In the genomic region with DNA sequence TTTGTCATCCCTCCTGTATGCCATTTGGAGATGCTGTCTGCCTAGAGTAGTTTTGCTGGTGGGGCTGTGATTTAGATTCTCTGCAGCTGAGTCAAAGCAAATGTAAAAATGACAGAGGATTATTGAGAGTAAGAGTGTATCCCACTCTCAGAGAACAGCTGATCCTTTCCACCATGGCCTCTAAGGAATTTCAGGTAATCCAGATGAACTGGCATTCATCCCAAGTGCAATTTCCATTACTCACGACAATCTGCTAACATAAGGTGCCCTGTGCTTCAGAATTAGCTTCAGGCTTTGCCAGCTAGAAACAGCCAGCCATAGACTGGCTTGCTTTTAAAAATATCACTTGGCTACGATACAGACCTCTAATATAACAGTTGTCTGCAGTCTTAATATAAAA, we compare ENCODE assay signal across 1 cellular context.
TF ChIP-seq lines count a peak whose summit lies in the region.

No MANE protein-coding gene starts in this region.

TF ChIP-seq in H1, 55 proteins besides CTCF, POLR2A, EP300 and RAD21:
- no peak for TF ChIP-seq SIN3A (conservative IDR thresholded peaks at IDR 0.05 in 1 of 2, IDR thresholded peaks at IDR 0.05 in 1 of 2; ENCODE audit: low read depth in 1 of 2, low read length in 2 of 2)
- no peak for TF ChIP-seq KDM5A (IDR thresholded peaks at IDR 0.05; ENCODE audit: low read length)
- no peak for TF ChIP-seq EZH2 (IDR thresholded peaks at IDR 0.05; ENCODE audit: low read depth, low read length, severe bottlenecking)
- TF ChIP-seq SAP30 (IDR thresholded peaks at IDR 0.05; ENCODE audit: insufficient read depth, insufficient replicate concordance, low read length) = no peak
- TF ChIP-seq SRF (IDR thresholded peaks at IDR 0.05; ENCODE audit: low read depth, low read length) = no peak
- no peak for TF ChIP-seq TAF1 (IDR thresholded peaks at IDR 0.05; ENCODE audit: low read depth, low read length)
- no peak for TF ChIP-seq TAF7 (optimal IDR thresholded peaks at IDR 0.05; ENCODE audit: borderline replicate concordance, low read depth, low read length)
- TF ChIP-seq MAFK (IDR thresholded peaks at IDR 0.05; ENCODE audit: low read depth, low read length) = no peak
- no peak for TF ChIP-seq YY1 (IDR thresholded peaks at IDR 0.05; ENCODE audit: low read depth, low read length)
- TF ChIP-seq CREB1 (IDR thresholded peaks at IDR 0.05) = no peak
- TF ChIP-seq POU5F1 (IDR thresholded peaks at IDR 0.05; ENCODE audit: low read depth, low read length) = no peak
- no peak for TF ChIP-seq PHF8 (conservative IDR thresholded peaks at IDR 0.05; ENCODE audit: low read depth, low read length)
- TF ChIP-seq SIX5 (IDR thresholded peaks at IDR 0.05; ENCODE audit: low read depth, low read length) = no peak
- TF ChIP-seq KDM1A (IDR thresholded peaks at IDR 0.05; ENCODE audit: borderline replicate concordance, low read length) = no peak
- TF ChIP-seq, protein P1, sequence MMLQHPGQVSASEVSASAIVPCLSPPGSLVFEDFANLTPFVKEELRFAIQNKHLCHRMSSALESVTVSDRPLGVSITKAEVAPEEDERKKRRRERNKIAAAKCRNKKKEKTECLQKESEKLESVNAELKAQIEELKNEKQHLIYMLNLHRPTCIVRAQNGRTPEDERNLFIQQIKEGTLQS (IDR thresholded peaks at IDR 0.05; ENCODE audit: insufficient read depth, low read depth, low read length) = no peak
- TF ChIP-seq ASH2L (IDR thresholded peaks at IDR 0.05; ENCODE audit: low read length) = no peak
